Comparison of ENCODE assay signal across 30 cellular contexts in the genomic region with DNA sequence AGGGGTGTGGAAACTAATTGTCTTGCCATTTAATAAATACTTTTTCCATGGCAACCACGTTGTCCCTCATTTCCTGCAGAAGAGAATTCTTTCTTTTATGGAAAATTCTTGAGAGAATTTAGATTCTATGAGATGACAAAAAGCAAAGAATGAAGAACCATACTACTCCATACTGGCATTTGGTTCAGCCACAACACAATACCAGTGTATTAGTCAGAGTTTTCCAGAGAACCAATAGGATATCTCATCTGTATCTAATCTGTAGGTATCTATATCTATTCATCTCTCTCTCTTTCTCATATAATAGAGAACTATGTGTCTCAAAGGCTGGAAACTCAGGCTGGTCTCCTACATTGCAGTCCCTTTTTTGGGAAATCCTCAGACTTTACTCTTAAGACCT. TPM values are rescaled to one million over a fixed set of nuclear protein-coding genes. Genes with fewer than 3 reads are reported as not detected.
DNase-seq lines count a peak whose midpoint lies in the region; ATAC-seq and TF ChIP-seq lines count a peak whose summit lies in the region.
"Had no signal": no experiment of that assay in that cellular context is flagged by ENCODE, and none has a peak within 500 bp of the region (broad histone marks: within the 10 kb centered on the region; RNA-seq: fewer than 3 reads in every experiment).

No MANE protein-coding gene starts in this region.

- peaks cover 10% of the 10 kb centered on the region for H3F3A ChIP-seq in smooth muscle cell (ENCODE audit: low read depth)

- H3K9me3 ChIP-seq in breast epithelium (no peaks in the 10 kb centered on the region), smooth muscle cell (replicated peaks; ENCODE audit: low read depth) (no peaks in the 10 kb centered on the region), transverse colon (no peaks in the 10 kb centered on the region)
- H3K9me3 ChIP-seq: BE2C, esophagus squamous epithelium had no signal

- POLR2A ChIA-PET in MCF 10A (lab: Yijun Ruan, JAX) = interaction anchor here (1.0 to 2.5 kb wide), 3 partner anchors 17 to 96 kb away, joined by 3 to 11 read pairs (median 3); a partner anchor contains a TSS

- H3K9me3 Mint-ChIP-seq in MCF 10A (ENCODE audit: unreplicated experiment) = no peaks in the 10 kb centered on the region
- H3K9me3 Mint-ChIP-seq: natural killer cell, type B pancreatic cell had no signal

- H3K9ac ChIP-seq in smooth muscle cell (ENCODE audit: low read depth) = peak overlapping the region; percentile 80

- H3K79me2 ChIP-seq in smooth muscle cell (ENCODE audit: low read depth) = no peaks in the 10 kb centered on the region

- H3K36me3 Mint-ChIP-seq in MCF 10A (ENCODE audit: insufficient read depth, unreplicated experiment) = no peaks in the 10 kb centered on the region
- H3K36me3 Mint-ChIP-seq: CD8-positive, alpha-beta memory T cell; natural killer cell; type B pancreatic cell had no signal

- H3K4me2 ChIP-seq in smooth muscle cell = peak overlapping the region; percentile 69

- CTCF ChIA-PET in MCF 10A (lab: Yijun Ruan, JAX) = no interaction called here

- TF ChIP-seq EP300 in transverse colon (IDR thresholded peaks at IDR 0.05; ENCODE audit: low read depth) = no peak

- DNase-seq in MCF 10A (ENCODE audit: unreplicated experiment) = no peak
- no peak for DNase-seq in breast epithelium (ENCODE audit: low spot score in 2 of 2)
- DNase-seq in fibroblast of peridontal ligament (ENCODE audit: extremely low read depth) = peak; percentile 54
- no peak for DNase-seq in smooth muscle cell (lab: John Stamatoyannopoulos, UW; ENCODE audit: unreplicated experiment)
- no peak for DNase-seq in NCI-H2196 (lab: John Stamatoyannopoulos, UW; ENCODE audit: unreplicated experiment)
- no peak for DNase-seq in transverse colon
- DNase-seq in RPMI8226 = no peak
- DNase-seq: activated CD4-positive, alpha-beta T cell treated with anti-CD3 and anti-CD28 coated beads, Interleukin-2, amount 50 U/mL, for 1 hour; activated naive CD4-positive, alpha-beta T cell treated with Interleukin-2 at 50 U/mL for 16 hours; activated T-cell treated with anti-CD3 and anti-CD28 coated beads, Interleukin-2, amount 50 U/mL, for 48 hours; BE2C; CD8-positive, alpha-beta memory T cell; central memory CD4-positive, alpha-beta T cell; DMS153; esophagus squamous epithelium; GF-D8; Kasumi-1; left ventricle myocardium superior; midbrain; natural killer cell; NCI-H1694; NCI-H2171; NCI-H524; occipital lobe; SHP77; SW 1271; T-helper 9 cell had no signal

- BruUV-seq in MCF 10A (replicated peaks; lab: Mats Ljungman, UMichigan) = no TSS peak

- H3K27ac Mint-ChIP-seq in MCF 10A (ENCODE audit: low read depth, unreplicated experiment) = peak overlapping the region; percentile 83
- H3K27ac Mint-ChIP-seq: CD8-positive, alpha-beta memory T cell; natural killer cell; type B pancreatic cell had no signal

- 35% methylated on average over 1 of the region's 1 CpG for WGBS in smooth muscle cell (ENCODE audit: low lambda C conversion rate)
- WGBS in transverse colon (ENCODE audit: low coverage in 1 of 2), 2 donors = 0% methylated on average over 1 of the region's 1 CpG

- H3K4me3 ChIP-seq in breast epithelium (no peak overlapping the region), smooth muscle cell (no peak overlapping the region), transverse colon (no peak overlapping the region)
- H3K4me3 ChIP-seq: esophagus squamous epithelium had no signal

- TF ChIP-seq POLR2A in breast epithelium (IDR thresholded peaks at IDR 0.05) (no peak), transverse colon (IDR thresholded peaks at IDR 0.05) (no peak)

- H3K27me3 Mint-ChIP-seq in MCF 10A (ENCODE audit: insufficient read depth, unreplicated experiment) = no peaks in the 10 kb centered on the region
- H3K27me3 Mint-ChIP-seq: type B pancreatic cell had no signal

- H3K27ac ChIP-seq in breast epithelium = no peak overlapping the region
- peak overlapping the region; percentile 97 for H3K27ac ChIP-seq in smooth muscle cell (ENCODE audit: low read depth)
- H3K27ac ChIP-seq in transverse colon = no peak overlapping the region
- H3K27ac ChIP-seq: HL-60 had no signal

- H3K36me3 ChIP-seq in breast epithelium (no peaks in the 10 kb centered on the region), smooth muscle cell (ENCODE audit: low read depth) (no peaks in the 10 kb centered on the region), transverse colon (no peaks in the 10 kb centered on the region)
- H3K36me3 ChIP-seq: BE2C, esophagus squamous epithelium had no signal

- TF ChIP-seq CTCF in MCF 10A (IDR thresholded peaks at IDR 0.05; ENCODE audit: unreplicated experiment) = no peak
- no peak for TF ChIP-seq CTCF in breast epithelium (IDR thresholded peaks at IDR 0.05)
- TF ChIP-seq CTCF in smooth muscle cell (IDR thresholded peaks at IDR 0.05; ENCODE audit: borderline replicate concordance, insufficient read depth, poor library complexity, severe bottlenecking) = no peak
- no peak for TF ChIP-seq CTCF in transverse colon (IDR thresholded peaks at IDR 0.05)

- intact Hi-C loops in MCF 10A (cut with micrococcal nuclease) (no loop called here), breast epithelium (cut with DNase I; ENCODE audit: low total_unique reads) (no loop called here), transverse colon (cut with DNase I; ENCODE audit: low total_unique reads) (no loop called here)

- H4K20me1 ChIP-seq in smooth muscle cell (ENCODE audit: low read depth) = no peaks in the 10 kb centered on the region

- H3K4me1 Mint-ChIP-seq in MCF 10A (ENCODE audit: insufficient read depth, unreplicated experiment) = peaks cover 13% of the 10 kb centered on the region
- H3K4me1 Mint-ChIP-seq: CD8-positive, alpha-beta memory T cell; natural killer cell had no signal

- H3K4me3 Mint-ChIP-seq in MCF 10A (ENCODE audit: unreplicated experiment) = no peak overlapping the region
- H3K4me3 Mint-ChIP-seq: CD8-positive, alpha-beta memory T cell; natural killer cell; type B pancreatic cell had no signal

- no peaks in the 10 kb centered on the region for H3K27me3 ChIP-seq in breast epithelium
- no peaks in the 10 kb centered on the region for H3K27me3 ChIP-seq in smooth muscle cell (ENCODE audit: low read depth)
- no peaks in the 10 kb centered on the region for H3K27me3 ChIP-seq in transverse colon
- H3K27me3 ChIP-seq: BE2C, esophagus squamous epithelium had no signal

- H3K4me1 ChIP-seq in breast epithelium (no peaks in the 10 kb centered on the region), smooth muscle cell (ENCODE audit: low read depth) (peaks cover 9% of the 10 kb centered on the region), transverse colon (peaks cover 0 to 3% (median 0%) of the 10 kb centered on the region in 4 donors)
- H3K4me1 ChIP-seq: BE2C had no signal

- peak overlapping the region; percentile 36 for H2AFZ ChIP-seq in smooth muscle cell (ENCODE audit: low read depth)

- in situ Hi-C loops in transverse colon (cut with MboI; ENCODE audit: low pct_ligation_motif_present in 1 of 4, low pct_unique_long_range_greater_than_20kb in 1 of 4, low sequenced_read_pairs in 3 of 4) = no loop called here

- peak; percentile 68 for ATAC-seq in SK-N-SH treated with all-trans-retinoic acid at 6 μM for 48 hours
- ATAC-seq: left ventricle myocardium superior, natural killer cell had no signal

TF ChIP-seq in SK-N-SH treated with all-trans-retinoic acid at 6 μM for 48 hours, 23 proteins besides CTCF, POLR2A, EP300 and RAD21 (continues in another document):
- TF ChIP-seq ISL1 (CRISPR knock-in tag; IDR thresholded peaks at IDR 0.05) (no peak), GLIS3 (CRISPR knock-in tag; IDR thresholded peaks at IDR 0.05) (no peak), OSR1 (CRISPR knock-in tag; IDR thresholded peaks at IDR 0.05) (no peak), ZFP3 (CRISPR knock-in tag; IDR thresholded peaks at IDR 0.05) (no peak), TCF4 (CRISPR knock-in tag; IDR thresholded peaks at IDR 0.05; ENCODE audit: borderline replicate concordance) (no peak), CSDC2 (CRISPR knock-in tag; IDR thresholded peaks at IDR 0.05) (no peak)
- TF ChIP-seq, protein P1, sequence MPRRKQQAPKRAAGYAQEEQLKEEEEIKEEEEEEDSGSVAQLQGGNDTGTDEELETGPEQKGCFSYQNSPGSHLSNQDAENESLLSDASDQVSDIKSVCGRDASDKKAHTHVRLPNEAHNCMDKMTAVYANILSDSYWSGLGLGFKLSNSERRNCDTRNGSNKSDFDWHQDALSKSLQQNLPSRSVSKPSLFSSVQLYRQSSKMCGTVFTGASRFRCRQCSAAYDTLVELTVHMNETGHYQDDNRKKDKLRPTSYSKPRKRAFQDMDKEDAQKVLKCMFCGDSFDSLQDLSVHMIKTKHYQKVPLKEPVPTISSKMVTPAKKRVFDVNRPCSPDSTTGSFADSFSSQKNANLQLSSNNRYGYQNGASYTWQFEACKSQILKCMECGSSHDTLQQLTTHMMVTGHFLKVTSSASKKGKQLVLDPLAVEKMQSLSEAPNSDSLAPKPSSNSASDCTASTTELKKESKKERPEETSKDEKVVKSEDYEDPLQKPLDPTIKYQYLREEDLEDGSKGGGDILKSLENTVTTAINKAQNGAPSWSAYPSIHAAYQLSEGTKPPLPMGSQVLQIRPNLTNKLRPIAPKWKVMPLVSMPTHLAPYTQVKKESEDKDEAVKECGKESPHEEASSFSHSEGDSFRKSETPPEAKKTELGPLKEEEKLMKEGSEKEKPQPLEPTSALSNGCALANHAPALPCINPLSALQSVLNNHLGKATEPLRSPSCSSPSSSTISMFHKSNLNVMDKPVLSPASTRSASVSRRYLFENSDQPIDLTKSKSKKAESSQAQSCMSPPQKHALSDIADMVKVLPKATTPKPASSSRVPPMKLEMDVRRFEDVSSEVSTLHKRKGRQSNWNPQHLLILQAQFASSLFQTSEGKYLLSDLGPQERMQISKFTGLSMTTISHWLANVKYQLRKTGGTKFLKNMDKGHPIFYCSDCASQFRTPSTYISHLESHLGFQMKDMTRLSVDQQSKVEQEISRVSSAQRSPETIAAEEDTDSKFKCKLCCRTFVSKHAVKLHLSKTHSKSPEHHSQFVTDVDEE (CRISPR knock-in tag; IDR thresholded peaks at IDR 0.05) = no peak
- TF ChIP-seq, protein P2, sequence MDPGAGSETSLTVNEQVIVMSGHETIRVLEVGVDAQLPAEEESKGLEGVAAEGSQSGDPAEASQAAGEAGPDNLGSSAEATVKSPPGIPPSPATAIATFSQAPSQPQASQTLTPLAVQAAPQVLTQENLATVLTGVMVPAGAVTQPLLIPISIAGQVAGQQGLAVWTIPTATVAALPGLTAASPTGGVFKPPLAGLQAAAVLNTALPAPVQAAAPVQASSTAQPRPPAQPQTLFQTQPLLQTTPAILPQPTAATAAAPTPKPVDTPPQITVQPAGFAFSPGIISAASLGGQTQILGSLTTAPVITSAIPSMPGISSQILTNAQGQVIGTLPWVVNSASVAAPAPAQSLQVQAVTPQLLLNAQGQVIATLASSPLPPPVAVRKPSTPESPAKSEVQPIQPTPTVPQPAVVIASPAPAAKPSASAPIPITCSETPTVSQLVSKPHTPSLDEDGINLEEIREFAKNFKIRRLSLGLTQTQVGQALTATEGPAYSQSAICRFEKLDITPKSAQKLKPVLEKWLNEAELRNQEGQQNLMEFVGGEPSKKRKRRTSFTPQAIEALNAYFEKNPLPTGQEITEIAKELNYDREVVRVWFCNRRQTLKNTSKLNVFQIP (CRISPR knock-in tag; IDR thresholded peaks at IDR 0.05; ENCODE audit: borderline replicate concordance, low read depth) = no peak

RNA-seq across cellular contexts. Expression of a gene that starts 44.6 kb away (rescaled TPM):
- 379 and 392 TPM in 2 replicates for total RNA-seq in MCF 10A (2022)
- 100 to 1,000 TPM; 195 to 751 (median 536) TPM for total RNA-seq in breast epithelium
- total RNA-seq in smooth muscle cell = 189 and 239 TPM in 2 replicates
- polyA plus RNA-seq in smooth muscle cell = 49.1 and 53.3 TPM in 2 replicates
- 100 to 1,000 TPM in 2 of 4 donors, 10 to 100 TPM in 2; 31.4 to 132 (median 105) TPM for total RNA-seq in transverse colon
